Comparison of ENCODE assay signal across 10 cellular contexts in genomic region chr4:40289366-40290188, GRCh38. TPM values are rescaled to one million over a fixed set of nuclear protein-coding genes. Genes with fewer than 3 reads are reported as not detected.
DNase-seq lines count a peak whose midpoint lies in the region; ATAC-seq and TF ChIP-seq lines count a peak whose summit lies in the region.
"Had no signal": no experiment of that assay in that cellular context is flagged by ENCODE, and none has a peak within 500 bp of the region (broad histone marks: within the 10 kb centered on the region; RNA-seq: fewer than 3 reads in every experiment).

No MANE protein-coding gene starts in this region.

- peak overlapping the region; percentile 83 for H3K27ac ChIP-seq in DND-41 (ENCODE audit: low read length)
- H3K27ac ChIP-seq: SJSA1 had no signal

- H3K4me2 ChIP-seq in DND-41 (ENCODE audit: insufficient read depth, low read length), result peak overlapping the region; percentile 54

- H3K27ac Mint-ChIP-seq in HFFc6, result no peak overlapping the region

- H3K9ac ChIP-seq in DND-41 (ENCODE audit: low read depth, low read length), result peak overlapping the region; percentile 26

- peaks cover 52% of the 10 kb centered on the region for H3K4me1 ChIP-seq in DND-41 (ENCODE audit: insufficient read depth, low read length)
- H3K4me1 ChIP-seq: SJSA1 had no signal

- H3K4me3 Mint-ChIP-seq in HFFc6, result no peak overlapping the region

- H3K4me1 Mint-ChIP-seq in HFFc6 (ENCODE audit: low read depth), result peaks cover 18% of the 10 kb centered on the region

- H3K27me3 Mint-ChIP-seq in HFFc6 (ENCODE audit: insufficient read depth), result peaks cover 52% of the 10 kb centered on the region

- no peaks in the 10 kb centered on the region for H4K20me1 ChIP-seq in DND-41 (ENCODE audit: insufficient read depth, low read length)

- H3K36me3 Mint-ChIP-seq in HFFc6 (ENCODE audit: low read depth), result no peaks in the 10 kb centered on the region

- ATAC-seq in DND-41 (ENCODE audit: insufficient read depth, low read depth) (peak; percentile 92), HG02759 (IDR thresholded peaks at IDR 0.05; ENCODE audit: unreplicated experiment) (peak; percentile 68), left ventricle myocardium superior (no peak)

- intact Hi-C loops in left ventricle myocardium superior (cut with micrococcal nuclease), result no loop called here

- peak overlapping the region in 1 of 2 experiments; percentile 17; a peak in 2 of 4 replicates for H3K4me3 ChIP-seq in DND-41 (ENCODE audit: low read depth in 1 of 2, low read length in 2 of 2)
- H3K4me3 ChIP-seq: SJSA1 had no signal

- no peaks in the 10 kb centered on the region for H3K27me3 ChIP-seq in DND-41 (ENCODE audit: insufficient read depth, low read length, poor library complexity)
- H3K27me3 ChIP-seq: SJSA1 had no signal

- TF ChIP-seq CTCF in DND-41 (IDR thresholded peaks at IDR 0.05; ENCODE audit: borderline replicate concordance, extremely low read depth, low read length, poor library complexity, severe bottlenecking) (no peak), HFFc6 (IDR thresholded peaks at IDR 0.05) (no peak)

- no peaks in the 10 kb centered on the region for H3K9me3 ChIP-seq in DND-41 (ENCODE audit: insufficient read depth, low read length, severe bottlenecking)
- H3K9me3 ChIP-seq: SJSA1 had no signal

- H3K36me3 ChIP-seq in DND-41 (ENCODE audit: insufficient read depth, low read length), result no peaks in the 10 kb centered on the region
- H3K36me3 ChIP-seq: SJSA1 had no signal

- H3K79me2 ChIP-seq in DND-41 (ENCODE audit: insufficient read depth, low read length), result no peaks in the 10 kb centered on the region

- peak; percentile 64 for DNase-seq in DND-41
- DNase-seq in SIG-M5 treated with dmso at 0.1 percent for 504 hours (lab: John Stamatoyannopoulos, UW; ENCODE audit: unreplicated experiment), result peak; percentile 75
- DNase-seq in kidney tubule cell (ENCODE audit: low spot score), result peak; percentile 19
- DNase-seq in left ventricle myocardium superior, result no peak
- no peak for DNase-seq in hippocampal formation (lab: John Stamatoyannopoulos, UW)
- no peak for DNase-seq in NCI-H187 treated with DMSO at 0.1 percent for 48 hours (lab: John Stamatoyannopoulos, UW)
- DNase-seq in HFFc6, result no peak
- DNase-seq: erythroblast had no signal

- peak overlapping the region; percentile 61 for H2AFZ ChIP-seq in DND-41 (ENCODE audit: low read depth, low read length)

- H3K9me3 Mint-ChIP-seq in HFFc6, result no peaks in the 10 kb centered on the region

RNA-seq across cellular contexts. Expression of gene CHRNA9, which starts 45.6 kb away (rescaled TPM):
- not detected for total RNA-seq in left ventricle myocardium superior
- total RNA-seq in HFFc6 (2021; fragmentation: NEBNext Ultra II Directional; extraction: Animal tissue kit (Norgen Biotek cat#: 25700)), result not detected
- total RNA-seq: SJSA1 had no signal

Comparison
In these comparisons a context has a peak if more than half of its experiments do, and no peak if none do; other contexts are left out.
1. DNase-seq: peak in DND-41 (single experiment), SIG-M5 treated with dmso at 0.1 percent for 504 hours (single experiment) and kidney tubule cell (single experiment); none in left ventricle myocardium superior (single experiment), hippocampal formation (0 of 2), NCI-H187 treated with DMSO at 0.1 percent for 48 hours (single experiment) and HFFc6 (single experiment).